ENCODE assay signal across 4 cellular contexts in genomic region chr6:83897094-83897493, GRCh38. TPM values are rescaled to one million over a fixed set of nuclear protein-coding genes. Genes with fewer than 3 reads are reported as not detected.
"Had no signal": no experiment of that assay in that cellular context is flagged by ENCODE, and none has a peak within 500 bp of the region (broad histone marks: within the 10 kb centered on the region; RNA-seq: fewer than 3 reads in every experiment).

No MANE protein-coding gene starts in this region.

RNA-seq across cellular contexts. Expression of gene RIPPLY2, which starts 43.9 kb away (rescaled TPM):
- total RNA-seq: LHCN-M2, M059J, MCF 10A, NCI-H460 had no signal
